Comparison of ENCODE assay signal across 18 cellular contexts in the genomic region with DNA sequence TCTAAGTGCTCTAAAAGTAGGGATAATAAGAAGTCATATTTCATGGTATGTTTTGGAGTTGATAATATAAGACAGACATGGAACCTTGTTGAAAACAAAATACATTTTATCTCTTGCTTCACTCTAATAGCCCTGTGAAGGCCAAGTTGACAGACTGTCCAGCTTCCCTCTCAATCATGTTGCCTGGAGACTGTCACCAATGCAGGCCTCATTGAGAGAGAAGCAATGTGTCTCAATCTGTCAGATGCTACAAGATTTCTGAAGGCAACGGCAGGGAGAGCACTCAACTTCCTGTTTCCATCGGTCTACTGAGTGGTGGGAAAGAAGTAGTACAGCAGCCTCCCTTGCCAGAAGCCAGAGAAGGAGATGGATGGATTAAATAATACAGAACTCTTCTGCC. TPM values are rescaled to one million over a fixed set of nuclear protein-coding genes. Genes with fewer than 3 reads are reported as not detected.
"Had no signal": no experiment of that assay in that cellular context is flagged by ENCODE, and none has a peak within 500 bp of the region (broad histone marks: within the 10 kb centered on the region; RNA-seq: fewer than 3 reads in every experiment).

No MANE protein-coding gene starts in this region.

- H3K27ac ChIP-seq: body of pancreas, esophagus squamous epithelium, neutrophil, pancreas, sigmoid colon, thoracic aorta, upper lobe of left lung had no signal

- DNase-seq: activated B cell treated with CpG ODN at 0.5 μM for 24 hours; activated CD4-positive, alpha-beta memory T cell treated with anti-CD3 and anti-CD28 coated beads, Interleukin-2, amount 10 ng/mL, durations not matched to agents 7 days and 5 days; activated CD4-positive, alpha-beta T cell treated with anti-CD3 and anti-CD28 coated beads for 4 hours; activated CD8-positive, alpha-beta memory T cell treated with anti-CD3 and anti-CD28 coated beads, Interleukin-2, amount 10 ng/mL, durations not matched to agents 7 days and 5 days; activated naive CD4-positive, alpha-beta T cell; activated naive CD8-positive, alpha-beta T cell treated with anti-CD3 and anti-CD28 coated beads for 36 hours; body of pancreas; effector memory CD8-positive, alpha-beta T cell; esophagus squamous epithelium; immature natural killer cell; mesendoderm; naive thymus-derived CD4-positive, alpha-beta T cell; pancreas; sigmoid colon; stimulated activated naive B cell treated with anti-CD40 and anti-IgM and Interleukin-4, amounts not matched to agents 10 μg/mL and 1 μg/mL and 100 μg/mL, for 72 hours; upper lobe of left lung had no signal

- H3K4me1 ChIP-seq: esophagus squamous epithelium, pancreas, sigmoid colon had no signal

- H3K4me3 ChIP-seq: body of pancreas, esophagus squamous epithelium, pancreas, sigmoid colon, thoracic aorta, upper lobe of left lung had no signal

- H3K27me3 ChIP-seq: body of pancreas, pancreas, sigmoid colon, upper lobe of left lung had no signal

- ATAC-seq: activated CD8-positive, alpha-beta memory T cell treated with anti-CD3 and anti-CD28 coated beads, Interleukin-2, amount 10 ng/mL, durations not matched to agents 7 days and 5 days; body of pancreas; effector memory CD8-positive, alpha-beta T cell; naive thymus-derived CD4-positive, alpha-beta T cell; pancreas; stimulated activated naive B cell treated with anti-CD40 and anti-IgM and Interleukin-4, amounts not matched to agents 10 μg/mL and 1 μg/mL and 100 μg/mL, for 72 hours had no signal

- H3K9me3 ChIP-seq: body of pancreas, esophagus squamous epithelium, neutrophil, pancreas, sigmoid colon, thoracic aorta, upper lobe of left lung had no signal

- H3K36me3 ChIP-seq: esophagus squamous epithelium, neutrophil, pancreas, sigmoid colon, thoracic aorta, upper lobe of left lung had no signal

RNA-seq across cellular contexts. Expression of gene FJX1, which starts 23.6 kb away (rescaled TPM):
- polyA plus RNA-seq: immature natural killer cell; naive thymus-derived CD4-positive, alpha-beta T cell had no signal
